Comparison of ENCODE assay signal across 28 cellular contexts in the genomic region with DNA sequence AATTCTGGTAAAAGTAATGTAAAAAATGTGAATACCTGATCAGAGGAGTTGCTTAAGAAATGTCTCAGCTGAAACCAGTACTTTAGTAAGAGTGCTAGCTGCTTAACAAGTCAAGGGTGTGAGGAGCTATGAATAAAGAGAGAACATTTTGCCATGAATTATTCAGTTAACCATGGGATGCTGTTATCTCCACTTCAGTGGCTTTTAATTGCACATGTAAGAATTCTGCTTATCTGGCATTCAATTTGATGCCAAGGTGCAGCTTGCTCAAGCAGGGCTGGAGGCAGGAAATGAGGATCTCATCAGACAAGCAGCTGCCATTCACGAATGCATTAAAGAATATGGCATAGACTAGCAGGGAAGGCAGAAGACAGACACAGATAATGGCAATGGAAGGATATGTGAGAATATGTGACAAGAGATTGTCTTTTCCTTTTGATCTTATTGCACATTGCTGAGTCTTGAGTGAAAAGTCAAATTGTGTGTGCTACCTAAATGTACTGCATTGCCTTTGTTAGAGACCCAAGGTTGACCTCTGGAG.
DNase-seq lines count a peak whose midpoint lies in the region; ATAC-seq, FAIRE-seq and TF ChIP-seq lines count a peak whose summit lies in the region.
"Had no signal": no experiment of that assay in that cellular context is flagged by ENCODE, and none has a peak within 500 bp of the region (broad histone marks: within the 10 kb centered on the region; RNA-seq: fewer than 3 reads in every experiment).

No MANE protein-coding gene starts in this region.

- no peak for ATAC-seq in psoas muscle
- ATAC-seq: HCT116, K562 had no signal

- peak overlapping the region; percentile 18; the same call in 1 of the 2 replicates for H3K4me2 ChIP-seq in BLaER1
- H3K4me2 ChIP-seq: smooth muscle cell had no signal

- peaks cover 6% of the 10 kb centered on the region for H3K4me1 Mint-ChIP-seq in nephron

- H3K27me3 ChIP-seq in BLaER1: no peaks in the 10 kb centered on the region
- no peaks in the 10 kb centered on the region for H3K27me3 ChIP-seq in psoas muscle (ENCODE audit: insufficient read depth in 3 of 3, low read length in 2 of 3)
- H3K27me3 ChIP-seq in ovary: no peaks in the 10 kb centered on the region
- H3K27me3 ChIP-seq: colonic mucosa, stomach, tibial nerve had no signal

- H3K9ac ChIP-seq in BLaER1: no peak overlapping the region

- H3K36me3 ChIP-seq in BLaER1 (no peaks in the 10 kb centered on the region), psoas muscle (ENCODE audit: insufficient read depth in 1 of 2, low read depth in 1 of 2) (no peaks in the 10 kb centered on the region), ovary (no peaks in the 10 kb centered on the region)
- H3K36me3 ChIP-seq: colonic mucosa, left ventricle myocardium inferior, stomach, tibial nerve had no signal

- no peaks in the 10 kb centered on the region for H3K27me3 Mint-ChIP-seq in nephron (ENCODE audit: low read depth)

- H3K4me1 ChIP-seq in BLaER1 (peaks cover 13% of the 10 kb centered on the region; the same call in 1 of the 2 replicates), psoas muscle (no peaks in the 10 kb centered on the region), ovary (ENCODE audit: insufficient read depth) (no peaks in the 10 kb centered on the region)
- H3K4me1 ChIP-seq: colonic mucosa, left ventricle myocardium inferior, tibial nerve had no signal

- H3K9me3 ChIP-seq in BLaER1: no peaks in the 10 kb centered on the region
- H3K9me3 ChIP-seq in psoas muscle: no peaks in the 10 kb centered on the region
- H3K9me3 ChIP-seq in ovary: no peaks in the 10 kb centered on the region
- H3K9me3 ChIP-seq: colonic mucosa, left ventricle myocardium inferior, stomach, tibial nerve had no signal

- WGBS in psoas muscle, 3 donors: 65 to 69% (median 67%) methylated on average over 1 of the region's 1 CpG
- WGBS in ovary, 3 donors: 62 to 68% (median 67%) methylated on average over 1 of the region's 1 CpG

- H4K20me1 ChIP-seq in BLaER1: no peaks in the 10 kb centered on the region

- H3K4me3 ChIP-seq in BLaER1 (no peak overlapping the region), psoas muscle (no peak overlapping the region), ovary (no peak overlapping the region)
- H3K4me3 ChIP-seq: colonic mucosa, K562, left ventricle myocardium inferior, smooth muscle cell, stomach, tibial nerve had no signal

- H3K27ac ChIP-seq in BLaER1 (no peak overlapping the region), psoas muscle (no peak overlapping the region), ovary (no peak overlapping the region)
- H3K27ac ChIP-seq: colonic mucosa, left ventricle myocardium inferior, stomach, tibial nerve had no signal

- DNase-seq in NCI-H2171 (lab: John Stamatoyannopoulos, UW) (peak; percentile 33), cerebellar cortex (ENCODE audit: low spot score) (peak; percentile 25), psoas muscle (no peak), ovary (no peak), HTR-8/SVneo (ENCODE audit: insufficient read length, low spot score) (no peak)
- DNase-seq: ACHN; activated CD4-positive, alpha-beta T cell treated with anti-CD3 and anti-CD28 coated beads, Interleukin-2, amount 50 U/mL, for 48 hours; activated CD4-positive, CD25-positive, alpha-beta regulatory T cell; activated naive CD4-positive, alpha-beta T cell treated with anti-CD3 and anti-CD28 coated beads, Interleukin-2, amount 50 U/mL, for 16 hours; amygdala; colonic mucosa; effector memory CD4-positive, alpha-beta T cell; foreskin fibroblast; left ventricle myocardium inferior; NCI-H524 treated with DMSO at 0.1 percent for 48 hours; SIG-M5; stimulated activated CD4-positive, alpha-beta T cell treated with anti-CD3 and anti-CD28 coated beads, Interleukin-1b, Interleukin-23, amount 100 ng/mL, for 48 hours; stimulated activated CD8-positive, alpha-beta memory T cell treated with anti-CD3 and anti-CD28 coated beads, Interleukin-4, amount 100 ng/mL, for 48 hours; stomach had no signal

- H3K27ac Mint-ChIP-seq in nephron: peak overlapping the region; percentile 59 to 71 (median 67)
- H3K27ac Mint-ChIP-seq: activated T-helper 1 cell treated with anti-CD3 and anti-CD28 coated beads, Interleukin-12 subunit alpha, Interleukin-12 subunit beta, Interleukin-2, Interleukin-4 antibody, amounts not matched to agents 30 ng/mL and 10 ng/mL and 1 ng/mL, durations not matched to agents 14 hours and 24 hours and 36 hours had no signal

- TF ChIP-seq CTCF in nephron (IDR thresholded peaks at IDR 0.05; ENCODE audit: unreplicated experiment in 3 of 3): no peak
- no peak for TF ChIP-seq CTCF in psoas muscle (IDR thresholded peaks at IDR 0.05)
- no peak for TF ChIP-seq CTCF in ovary (IDR thresholded peaks at IDR 0.05)

- no peak overlapping the region for H3K4me3 Mint-ChIP-seq in nephron
- H3K4me3 Mint-ChIP-seq: activated T-helper 1 cell treated with anti-CD3 and anti-CD28 coated beads, Interleukin-12 subunit alpha, Interleukin-12 subunit beta, Interleukin-2, Interleukin-4 antibody, amounts not matched to agents 30 ng/mL and 10 ng/mL and 1 ng/mL, durations not matched to agents 14 hours and 24 hours and 36 hours had no signal

- TF ChIP-seq EP300 in ovary (IDR thresholded peaks at IDR 0.05): no peak

- H3K36me3 Mint-ChIP-seq in nephron (ENCODE audit: low read depth): no peaks in the 10 kb centered on the region

- FAIRE-seq in HTR-8/SVneo (lab: Jason Lieb, UNC): no peak
- FAIRE-seq: bronchial epithelial cell, K562, RCC 7860 had no signal

- intact Hi-C loops in psoas muscle (cut with DNase I) (no loop called here), ovary (cut with DNase I) (no loop called here)

- no peak for TF ChIP-seq POLR2A in ovary (IDR thresholded peaks at IDR 0.05)

- no peaks in the 10 kb centered on the region for H3K9me3 Mint-ChIP-seq in nephron
- H3K9me3 Mint-ChIP-seq: activated T-helper 1 cell treated with anti-CD3 and anti-CD28 coated beads, Interleukin-12 subunit alpha, Interleukin-12 subunit beta, Interleukin-2, Interleukin-4 antibody, amounts not matched to agents 30 ng/mL and 10 ng/mL and 1 ng/mL, durations not matched to agents 14 hours and 24 hours and 36 hours had no signal

Comparison
In these comparisons a context has a peak if more than half of its experiments do, and no peak if none do; other contexts are left out.
1. DNase-seq: peak in NCI-H2171 (single experiment) and cerebellar cortex (single experiment); none in psoas muscle (0 of 2), ovary (0 of 5) and HTR-8/SVneo (single experiment).